Comparison of ENCODE assay signal across 23 cellular contexts in the genomic region with DNA sequence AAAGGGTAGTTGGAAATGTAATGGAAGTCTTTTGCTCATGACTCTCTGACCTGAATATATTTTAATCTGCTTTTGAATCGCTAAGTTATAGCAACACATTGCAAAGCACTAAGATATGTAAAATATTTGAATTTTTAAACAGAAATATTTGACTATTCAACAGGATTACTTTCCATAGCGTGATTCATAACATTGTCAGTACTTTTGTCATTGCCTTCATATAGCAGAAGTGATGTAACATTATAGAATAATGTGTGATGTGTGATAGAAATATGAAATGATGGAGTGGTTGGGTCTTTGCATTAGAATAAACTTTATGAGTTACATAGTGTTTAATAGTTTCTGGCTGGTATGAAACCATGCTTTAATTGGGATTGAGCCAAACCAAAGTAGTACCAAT.
"Had no signal": no experiment of that assay in that cellular context is flagged by ENCODE, and none has a peak within 500 bp of the region (broad histone marks: within the 10 kb centered on the region; RNA-seq: fewer than 3 reads in every experiment).

No MANE protein-coding gene starts in this region.

- ATAC-seq: natural killer cell; psoas muscle; right cardiac atrium; right lobe of liver; stimulated activated memory B cell treated with anti-CD40 and anti-IgM and Interleukin-4, amounts not matched to agents 10 μg/mL and 1 μg/mL and 100 μg/mL, for 72 hours; stimulated activated naive CD8-positive, alpha-beta T cell treated with anti-CD3 and anti-CD28 coated beads, Interleukin-15, amount 100 ng/mL, for 72 hours; stimulated activated naive CD8-positive, alpha-beta T cell treated with anti-CD3 and anti-CD28 coated beads, Interleukin-15, Interleukin-2, amounts not matched to agents 100 U/mL and 50 U/mL, for 24 hours; upper lobe of right lung had no signal

- DNase-seq: natural killer cell; occipital lobe; ovary; posterior cingulate gyrus; psoas muscle; right cardiac atrium; right lobe of liver; spleen; stimulated activated CD4-positive, alpha-beta T cell treated with anti-CD3 and anti-CD28 coated beads, Interleukin-12 subunit alpha, Interleukin-12 subunit beta, amount 100 ng/mL, for 4 hours; stimulated activated CD4-positive, alpha-beta T cell treated with anti-CD3 and anti-CD28 coated beads, Interleukin-1b, Interleukin-23, amount 100 ng/mL, for 48 hours; stimulated activated CD4-positive, alpha-beta T cell treated with anti-CD3 and anti-CD28 coated beads, Interleukin-4, amount 100 ng/mL, for 1 hour; stimulated activated CD4-positive, alpha-beta T cell treated with anti-CD3 and anti-CD28 coated beads, Interleukin-4, amount 100 ng/mL, for 4 hours; stimulated activated CD8-positive, alpha-beta memory T cell treated with anti-CD3 and anti-CD28 coated beads, Interleukin-4, amount 100 ng/mL, for 48 hours; stimulated activated naive CD4-positive, alpha-beta T cell; stimulated activated naive CD8-positive, alpha-beta T cell treated with anti-CD3 and anti-CD28 coated beads, Interleukin-15, amount 100 ng/mL, for 72 hours; stimulated activated naive CD8-positive, alpha-beta T cell treated with anti-CD3 and anti-CD28 coated beads, Interleukin-15, Interleukin-2, amounts not matched to agents 100 U/mL and 50 U/mL, for 24 hours; substantia nigra; testis; tibial artery; transverse colon; upper lobe of right lung; uterus had no signal
